Comparison of ENCODE assay signal across 20 cellular contexts in the genomic region with DNA sequence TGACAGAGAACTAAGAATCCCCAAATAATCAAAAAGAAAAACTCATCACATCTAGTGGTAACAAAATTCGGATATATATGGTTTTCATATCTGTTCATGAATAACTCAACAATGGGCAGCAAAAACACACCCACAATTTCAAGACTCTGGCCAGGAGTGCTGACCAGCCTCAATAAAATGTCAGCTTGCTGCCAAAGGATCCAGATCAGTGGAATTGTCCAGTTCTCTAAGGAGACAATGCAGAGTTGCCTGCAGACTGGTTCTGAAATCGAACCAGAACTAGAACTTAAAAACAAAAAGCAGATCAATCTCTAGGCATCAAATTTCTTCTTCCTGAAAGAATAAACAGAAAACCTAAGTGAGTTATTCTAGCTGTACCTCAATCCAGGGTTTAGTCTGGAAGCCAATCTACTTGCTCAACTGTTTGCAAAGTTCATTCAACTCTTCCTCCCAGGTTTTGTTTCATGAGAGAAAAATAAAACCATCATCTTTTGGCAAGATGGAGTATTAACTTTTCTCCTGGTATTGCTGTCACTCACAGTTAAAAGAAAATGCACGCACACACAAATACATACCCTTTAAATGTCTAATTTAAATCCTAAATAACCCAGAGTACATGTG.
DNase-seq lines count a peak whose midpoint lies in the region; ATAC-seq, FAIRE-seq and TF ChIP-seq lines count a peak whose summit lies in the region.
"Had no signal": no experiment of that assay in that cellular context is flagged by ENCODE, and none has a peak within 500 bp of the region (broad histone marks: within the 10 kb centered on the region; RNA-seq: fewer than 3 reads in every experiment).

No MANE protein-coding gene starts in this region.

- no peaks in the 10 kb centered on the region for H3K9me3 Mint-ChIP-seq in MCF 10A (ENCODE audit: unreplicated experiment)
- H3K9me3 Mint-ChIP-seq in CD4-positive, alpha-beta memory T cell = no peaks in the 10 kb centered on the region
- H3K9me3 Mint-ChIP-seq: CD4-positive, CD25-positive, alpha-beta regulatory T cell; dendritic cell treated with granulocyte-macrophage colony-stimulating factor and Interleukin-4, amounts not matched to agents 40 ng/mL and 50 ng/mL, for 4 days; stimulated activated effector memory CD8-positive, alpha-beta T cell treated with anti-CD3 and anti-CD28 coated beads, Interleukin-12 subunit alpha, Interleukin-12 subunit beta, amount 100 ng/mL, for 72 hours; type B pancreatic cell had no signal

- H3K4me1 ChIP-seq in mammary epithelial cell (ENCODE audit: insufficient read depth, low read length) (peaks cover 16% of the 10 kb centered on the region), thoracic aorta (ENCODE audit: control insufficient read depth in 1 of 2, low read depth in 2 of 2) (peaks cover 16 to 33% of the 10 kb centered on the region in 2 donors)
- no peaks in the 10 kb centered on the region for H3K4me1 ChIP-seq in CD4-positive, alpha-beta memory T cell (ENCODE audit: insufficient read depth, low read length)

- no peak overlapping the region for H3K4me2 ChIP-seq in mammary epithelial cell (ENCODE audit: insufficient read depth, low read depth, low read length)
- H3K4me2 ChIP-seq: smooth muscle cell had no signal

- WGBS in mammary epithelial cell (ENCODE audit: low coverage, missing lambda C conversion rate) = 58% methylated on average over 3 of the region's 3 CpGs

- dilution Hi-C loops in mammary epithelial cell (cut with HindIII; ENCODE audit: low sequenced_read_pairs) = no loop called here

- H3K27me3 Mint-ChIP-seq in MCF 10A (ENCODE audit: insufficient read depth, unreplicated experiment) = no peaks in the 10 kb centered on the region
- H3K27me3 Mint-ChIP-seq in CD4-positive, alpha-beta memory T cell = no peaks in the 10 kb centered on the region
- H3K27me3 Mint-ChIP-seq: CD4-positive, CD25-positive, alpha-beta regulatory T cell; type B pancreatic cell had no signal

- H3K9me3 ChIP-seq in mammary epithelial cell (replicated peaks; ENCODE audit: insufficient read depth, low read length) = no peaks in the 10 kb centered on the region
- no peaks in the 10 kb centered on the region for H3K9me3 ChIP-seq in thoracic aorta
- no peaks in the 10 kb centered on the region for H3K9me3 ChIP-seq in CD4-positive, alpha-beta memory T cell (ENCODE audit: control insufficient read depth in 1 of 2, low read length in 2 of 2)
- H3K9me3 ChIP-seq: pancreas, SJSA1 had no signal

- no peak for TF ChIP-seq POLR2A in GM12892 (IDR thresholded peaks at IDR 0.05; ENCODE audit: low read depth, low read length)

- ATAC-seq in thoracic aorta (ENCODE audit: insufficient number of reproducible peaks, low FRiP score, low read depth) = no peak
- ATAC-seq: pancreas; stimulated activated effector memory CD8-positive, alpha-beta T cell treated with anti-CD3 and anti-CD28 coated beads, Interleukin-12 subunit alpha, Interleukin-12 subunit beta, amount 100 ng/mL, for 72 hours had no signal

- peaks cover 16% of the 10 kb centered on the region for H3K4me1 Mint-ChIP-seq in MCF 10A (ENCODE audit: insufficient read depth, unreplicated experiment)
- peaks cover 0 to 6% (median 2%) of the 10 kb centered on the region in 4 donors for H3K4me1 Mint-ChIP-seq in CD4-positive, alpha-beta memory T cell
- H3K4me1 Mint-ChIP-seq: stimulated activated effector memory CD8-positive, alpha-beta T cell treated with anti-CD3 and anti-CD28 coated beads, Interleukin-12 subunit alpha, Interleukin-12 subunit beta, amount 100 ng/mL, for 72 hours had no signal

- DNase-seq in MCF 10A (ENCODE audit: unreplicated experiment) (no peak), mammary epithelial cell (no peak), astrocyte of the spinal cord (ENCODE audit: low read depth, low spot score) (peak; percentile 54), foreskin fibroblast (peak; percentile 43 to 73), thoracic aorta (ENCODE audit: low spot score) (no peak), GM12892 (ENCODE audit: insufficient read length) (no peak), NCI-H1417 treated with DMSO at 0.1 percent for 48 hours (lab: John Stamatoyannopoulos, UW) (no peak)
- no peak for DNase-seq in CD4-positive, alpha-beta memory T cell
- DNase-seq: activated effector memory CD4-positive, alpha-beta T cell treated with Interleukin-2 at 50 U/mL for 16 hours; anterior cingulate cortex; CD4-positive, CD25-positive, alpha-beta regulatory T cell; DMS79; NCI-H1436; pancreas; T-helper 9 cell had no signal

- H3K4me3 Mint-ChIP-seq in MCF 10A (ENCODE audit: unreplicated experiment) = no peak overlapping the region
- H3K4me3 Mint-ChIP-seq in CD4-positive, alpha-beta memory T cell = no peak overlapping the region
- H3K4me3 Mint-ChIP-seq: CD4-positive, CD25-positive, alpha-beta regulatory T cell; dendritic cell treated with granulocyte-macrophage colony-stimulating factor and Interleukin-4, amounts not matched to agents 40 ng/mL and 50 ng/mL, for 4 days; stimulated activated effector memory CD8-positive, alpha-beta T cell treated with anti-CD3 and anti-CD28 coated beads, Interleukin-12 subunit alpha, Interleukin-12 subunit beta, amount 100 ng/mL, for 72 hours; type B pancreatic cell had no signal

- H3K27me3 ChIP-seq in mammary epithelial cell (ENCODE audit: insufficient read depth, low read length) (no peaks in the 10 kb centered on the region), thoracic aorta (replicated peaks; ENCODE audit: insufficient read depth) (no peaks in the 10 kb centered on the region)
- no peaks in the 10 kb centered on the region for H3K27me3 ChIP-seq in CD4-positive, alpha-beta memory T cell (ENCODE audit: insufficient read depth, low read length)
- H3K27me3 ChIP-seq: pancreas, SJSA1 had no signal

- POLR2A ChIA-PET in MCF 10A (lab: Yijun Ruan, JAX) = interaction anchor here (0.5 to 4.0 kb wide), 9 partner anchors 8 to 127 kb away, joined by 3 to 28 read pairs (median 3); no protein-coding TSS in a partner anchor
- POLR2A ChIA-PET in CD4-positive, alpha-beta memory T cell (lab: Charles Lee; ENCODE audit: partially characterized antibody) = no interaction called here

- no peak overlapping the region for H2AFZ ChIP-seq in mammary epithelial cell (ENCODE audit: low read depth, low read length)

- intact Hi-C loops in MCF 10A (cut with micrococcal nuclease) (no loop called here), mammary epithelial cell (cut with micrococcal nuclease) (no loop called here)
- intact Hi-C loops in CD4-positive, alpha-beta memory T cell (cut with micrococcal nuclease) = no loop called here

- peaks cover 25% of the 10 kb centered on the region for H3K36me3 Mint-ChIP-seq in MCF 10A (ENCODE audit: insufficient read depth, unreplicated experiment)
- H3K36me3 Mint-ChIP-seq in CD4-positive, alpha-beta memory T cell = peaks cover 21 to 24% of the 10 kb centered on the region in 2 donors

- in situ Hi-C loops in mammary epithelial cell (cut with MboI; ENCODE audit: low sequenced_read_pairs in 2 of 2) (loop anchor here in 1 of 2 donors (5.0 kb wide), 1 partner anchor 65 kb away; no protein-coding TSS in a partner anchor), astrocyte of the spinal cord (cut with HindIII; ENCODE audit: low sequenced_read_pairs) (no loop called here)

- BruUV-seq in MCF 10A (replicated peaks; lab: Mats Ljungman, UMichigan) = no TSS peak
- BruUV-seq in mammary epithelial cell (replicated peaks; lab: Mats Ljungman, UMichigan) = no TSS peak

- FAIRE-seq in GM12892 (lab: Jason Lieb, UNC) = no peak
- FAIRE-seq: pancreas had no signal

- no peaks in the 10 kb centered on the region for H4K20me1 ChIP-seq in mammary epithelial cell (ENCODE audit: insufficient read depth, low read length)

- H3K4me3 ChIP-seq in mammary epithelial cell (replicated peaks in 1 of 3; ENCODE audit: insufficient read depth in 1 of 3, low read depth in 2 of 3, low read length in 3 of 3) (no peak overlapping the region), astrocyte of the spinal cord (ENCODE audit: low read depth, low read length) (no peak overlapping the region), foreskin fibroblast (ENCODE audit: low read depth in 1 of 2, low read length in 2 of 2) (no peak overlapping the region), thoracic aorta (peak overlapping the region; percentile 11)
- H3K4me3 ChIP-seq in CD4-positive, alpha-beta memory T cell (ENCODE audit: low read length in 2 of 2) = no peak overlapping the region
- H3K4me3 ChIP-seq: pancreas, SJSA1, smooth muscle cell had no signal

- H3K27ac ChIP-seq in mammary epithelial cell (ENCODE audit: insufficient read depth, low read depth, low read length) (no peak overlapping the region), thoracic aorta (peak overlapping the region in 1 of 2 donors; percentile 55)
- H3K27ac ChIP-seq in CD4-positive, alpha-beta memory T cell (ENCODE audit: low read depth, low read length) = no peak overlapping the region
- H3K27ac ChIP-seq: pancreas, SJSA1 had no signal

- no peak overlapping the region for H3K9ac ChIP-seq in mammary epithelial cell (ENCODE audit: insufficient read depth, low read length)

- H3K36me3 ChIP-seq in mammary epithelial cell (ENCODE audit: insufficient read depth, low read length) = peaks cover 5% of the 10 kb centered on the region
- H3K36me3 ChIP-seq in thoracic aorta = no peaks in the 10 kb centered on the region
- no peaks in the 10 kb centered on the region for H3K36me3 ChIP-seq in CD4-positive, alpha-beta memory T cell (ENCODE audit: insufficient read depth, low read length)
- H3K36me3 ChIP-seq: pancreas had no signal

- CTCF ChIA-PET in MCF 10A (lab: Yijun Ruan, JAX) (interaction anchor here (0.8 to 1.1 kb wide), 3 partner anchors 13 to 139 kb away, joined by 3 to 4 read pairs (median 3); no protein-coding TSS in a partner anchor), mammary epithelial cell (lab: Charles Lee; ENCODE audit: low non-redundant PET) (no interaction called here)
- CTCF ChIA-PET in CD4-positive, alpha-beta memory T cell (lab: Charles Lee; ENCODE audit: partially characterized antibody) = interaction anchor here (0.6 to 1.6 kb wide), 2 partner anchors 29 to 139 kb away, joined by 3 to 8 read pairs; no protein-coding TSS in a partner anchor

- TF ChIP-seq CTCF in MCF 10A (IDR thresholded peaks at IDR 0.05; ENCODE audit: unreplicated experiment) (no peak), mammary epithelial cell (conservative IDR thresholded peaks at IDR 0.05 in 1 of 2, IDR thresholded peaks at IDR 0.05 in 1 of 2; ENCODE audit: extremely low read depth in 1 of 2, insufficient read depth in 1 of 2, low read depth in 1 of 2, low read length in 2 of 2) (no peak), astrocyte of the spinal cord (IDR thresholded peaks at IDR 0.05; ENCODE audit: low read depth, low read length) (no peak), foreskin fibroblast (IDR thresholded peaks at IDR 0.05; ENCODE audit: low read depth, low read length) (no peak), thoracic aorta (IDR thresholded peaks at IDR 0.05) (no peak)

- H3K79me2 ChIP-seq in mammary epithelial cell (ENCODE audit: insufficient read depth, low read length) = peaks cover 5% of the 10 kb centered on the region

- peak overlapping the region; percentile 9 for H3K27ac Mint-ChIP-seq in MCF 10A (ENCODE audit: low read depth, unreplicated experiment)
- H3K27ac Mint-ChIP-seq in CD4-positive, alpha-beta memory T cell = no peak overlapping the region
- H3K27ac Mint-ChIP-seq: dendritic cell treated with granulocyte-macrophage colony-stimulating factor and Interleukin-4, amounts not matched to agents 40 ng/mL and 50 ng/mL, for 4 days; stimulated activated effector memory CD8-positive, alpha-beta T cell treated with anti-CD3 and anti-CD28 coated beads, Interleukin-12 subunit alpha, Interleukin-12 subunit beta, amount 100 ng/mL, for 72 hours had no signal

Comparison
In these comparisons a context has a peak if more than half of its experiments do, and no peak if none do; other contexts are left out.
1. DNase-seq: peak in astrocyte of the spinal cord (single experiment) and foreskin fibroblast (2 of 2); none in MCF 10A (single experiment), mammary epithelial cell (single experiment), thoracic aorta (single experiment), GM12892 (single experiment), NCI-H1417 treated with DMSO at 0.1 percent for 48 hours (single experiment) and CD4-positive, alpha-beta memory T cell (0 of 5).